9 cellular contexts compared by ENCODE assay signal in the genomic region with DNA sequence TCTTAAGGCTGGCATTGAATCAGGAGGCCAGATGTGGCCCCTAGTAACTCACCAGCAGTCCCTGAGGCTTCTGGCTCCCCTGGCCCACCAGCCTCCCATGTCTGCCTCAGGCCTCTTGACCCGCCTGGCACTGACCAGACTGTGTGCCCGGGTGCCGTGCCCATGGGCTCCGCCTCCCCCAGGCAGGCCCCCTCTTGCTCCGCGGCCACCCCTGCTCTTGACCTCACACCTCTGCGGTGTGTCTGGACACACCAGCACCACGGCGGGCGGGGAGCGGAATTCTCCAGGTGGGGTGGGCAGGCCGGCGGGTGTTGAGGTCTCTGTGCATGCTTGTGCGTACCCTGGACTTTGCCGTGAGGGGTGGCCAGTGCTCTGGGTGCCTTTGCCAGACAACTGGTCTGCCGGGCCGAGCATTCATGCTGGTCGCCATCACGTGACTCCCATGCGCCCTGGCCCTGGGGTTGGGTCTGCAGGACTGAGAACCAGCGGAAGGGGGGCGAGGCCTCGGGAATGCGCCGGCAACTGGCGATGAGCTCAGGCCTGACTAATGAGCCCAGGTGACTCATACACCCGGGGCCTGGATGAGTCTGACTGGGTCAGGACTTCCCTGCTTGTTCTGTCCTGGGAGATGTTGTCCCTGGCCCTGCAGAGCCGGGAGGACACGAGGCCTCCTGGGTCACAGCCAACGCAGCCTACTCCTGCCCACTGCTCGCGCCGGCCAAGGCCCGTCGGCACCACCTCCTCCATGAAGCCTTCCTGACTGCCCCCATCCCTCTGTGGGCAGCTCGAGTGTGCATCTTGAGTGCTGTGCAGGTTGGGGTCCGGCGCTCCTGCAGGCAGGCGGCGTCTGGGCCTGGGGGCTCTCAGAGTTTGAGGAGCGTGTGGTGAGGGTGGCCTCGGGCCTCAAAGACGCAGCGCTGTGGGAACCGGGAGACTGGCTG. TPM values are rescaled to one million over a fixed set of nuclear protein-coding genes. Genes with fewer than 3 reads are reported as not detected.
A peak's percentile ranks its signal among the peaks of the same experiment; 100 is the strongest.
DNase-seq lines count a peak whose midpoint lies in the region; ATAC-seq, FAIRE-seq and TF ChIP-seq lines count a peak whose summit lies in the region.
"Had no signal": no experiment of that assay in that cellular context is flagged by ENCODE, and none has a peak within 500 bp of the region (broad histone marks: within the 10 kb centered on the region; RNA-seq: fewer than 3 reads in every experiment).

No MANE protein-coding gene starts in this region.

- H3K4me2 ChIP-seq in endothelial cell of umbilical vein (ENCODE audit: insufficient read depth, low read length), result no peak overlapping the region
- H3K4me2 ChIP-seq in mesenchymal stem cell (ENCODE audit: low read length, poor library complexity, severe bottlenecking), result peak overlapping the region; percentile 5

- H3K9me3 Mint-ChIP-seq in activated CD4-positive, alpha-beta memory T cell treated with anti-CD3 and anti-CD28 coated beads, Interleukin-2, amount 10 ng/mL, durations not matched to agents 7 days and 5 days, result no peaks in the 10 kb centered on the region

- no peaks in the 10 kb centered on the region for H3K9me3 ChIP-seq in endothelial cell of umbilical vein (replicated peaks; ENCODE audit: control insufficient read depth, insufficient read depth, low read length)
- H3K9me3 ChIP-seq in mesenchymal stem cell (ENCODE audit: control insufficient read depth, low read length), result no peaks in the 10 kb centered on the region

- H3K27ac Mint-ChIP-seq in activated CD4-positive, alpha-beta memory T cell treated with anti-CD3 and anti-CD28 coated beads, Interleukin-2, amount 10 ng/mL, durations not matched to agents 7 days and 5 days, result no peak overlapping the region
- H3K27ac Mint-ChIP-seq: activated naive CD8-positive, alpha-beta T cell had no signal

- peak overlapping the region; percentile 99 for H2BK15ac ChIP-seq in mesenchymal stem cell (ENCODE audit: low read depth, poor library complexity, severe bottlenecking)

- H3K27ac ChIP-seq in endothelial cell of umbilical vein (ENCODE audit: insufficient read depth, low read depth, low read length) (peak overlapping the region; percentile 69), mesenchymal stem cell (ENCODE audit: low read length, poor library complexity, severe bottlenecking) (peak overlapping the region; percentile 70)

- no peaks in the 10 kb centered on the region for H4K20me1 ChIP-seq in endothelial cell of umbilical vein (replicated peaks; ENCODE audit: control insufficient read depth, extremely low read depth, insufficient read depth, low read length)

- BruUV-seq in endothelial cell of umbilical vein (replicated peaks; lab: Mats Ljungman, UMichigan), result no TSS peak

- H3K9ac ChIP-seq in endothelial cell of umbilical vein (replicated peaks; ENCODE audit: extremely low read depth, insufficient read depth, low read length), result peak overlapping the region; percentile 26
- H3K9ac ChIP-seq in mesenchymal stem cell (ENCODE audit: low read length), result peak overlapping the region; percentile 48

- H4K8ac ChIP-seq in mesenchymal stem cell (ENCODE audit: low read length), result peak overlapping the region; percentile 98

- CTCF ChIA-PET in endothelial cell of umbilical vein (lab: Charles Lee), result interaction anchor here (1.0 to 2.1 kb wide), 7 partner anchors 20 to 288 kb away, joined by 3 to 8 read pairs (median 4); no protein-coding TSS in a partner anchor
- CTCF ChIA-PET in activated CD4-positive, alpha-beta memory T cell treated with anti-CD3 and anti-CD28 coated beads, Interleukin-2, amount 10 ng/mL, durations not matched to agents 7 days and 5 days (lab: Charles Lee), result no interaction called here

- peak overlapping the region in 1 of 2 experiments; percentile 90 for H3K14ac ChIP-seq in mesenchymal stem cell (ENCODE audit: low read length in 2 of 2)

- no peak for ATAC-seq in HG03175 (IDR thresholded peaks at IDR 0.05; ENCODE audit: unreplicated experiment)

- no peak for TF ChIP-seq CTCF in endothelial cell of umbilical vein (IDR thresholded peaks at IDR 0.05; ENCODE audit: extremely low read depth in 1 of 2, insufficient read depth in 1 of 2, low read depth in 1 of 2, low read length in 2 of 2)
- TF ChIP-seq CTCF in GM13977 (IDR thresholded peaks at IDR 0.05; ENCODE audit: extremely low read depth, insufficient read depth, missing control alignments), result no peak

- FAIRE-seq in endothelial cell of umbilical vein (lab: Jason Lieb, UNC), result peak; percentile 95

- no peaks in the 10 kb centered on the region for H3K36me3 Mint-ChIP-seq in activated CD4-positive, alpha-beta memory T cell treated with anti-CD3 and anti-CD28 coated beads, Interleukin-2, amount 10 ng/mL, durations not matched to agents 7 days and 5 days (ENCODE audit: low read depth)
- H3K36me3 Mint-ChIP-seq: activated naive CD8-positive, alpha-beta T cell had no signal

- peak; percentile 94 for DNase-seq in ACHN
- peak; percentile 8 for DNase-seq in MV-4-11 (lab: John Stamatoyannopoulos, UW)
- DNase-seq in endothelial cell of umbilical vein (ENCODE audit: low read depth, low spot score), result peak; percentile 81
- peak; percentile 98 for DNase-seq in mesenchymal stem cell
- DNase-seq in activated CD4-positive, alpha-beta memory T cell treated with anti-CD3 and anti-CD28 coated beads, Interleukin-2, amount 10 ng/mL, durations not matched to agents 7 days and 5 days, result no peak
- DNase-seq in T-helper 2 cell, result no peak
- DNase-seq in GM13977 (ENCODE audit: low spot score), result no peak

- no peaks in the 10 kb centered on the region for H3K27me3 ChIP-seq in endothelial cell of umbilical vein (ENCODE audit: control insufficient read depth in 2 of 2, insufficient read depth in 2 of 2, low read length in 2 of 2)
- no peaks in the 10 kb centered on the region for H3K27me3 ChIP-seq in mesenchymal stem cell (ENCODE audit: control insufficient read depth in 1 of 2, insufficient read depth in 1 of 2, low read length in 2 of 2)

- H4K91ac ChIP-seq in mesenchymal stem cell (ENCODE audit: low read length), result peak overlapping the region; percentile 98

- peak overlapping the region; percentile 79 to 88 for H3K4ac ChIP-seq in mesenchymal stem cell (ENCODE audit: low read depth in 1 of 2, low read length in 2 of 2)

- H2BK120ac ChIP-seq in mesenchymal stem cell (ENCODE audit: low read depth, low read length), result peak overlapping the region; percentile 88

- in situ Hi-C loops in ACHN (cut with HindIII; ENCODE audit: low pct_ligation_motif_present, low pct_unique_long_range_greater_than_20kb, low sequenced_read_pairs), result no loop called here
- in situ Hi-C loops in GM13977 (cut with MboI; ENCODE audit: low pct_unique_long_range_greater_than_20kb, low sequenced_read_pairs, unreplicated experiment), result no loop called here

- peak overlapping the region; percentile 99 for H2AK5ac ChIP-seq in mesenchymal stem cell (ENCODE audit: low read length, severe bottlenecking)

- peaks cover 76% of the 10 kb centered on the region for H3K79me2 ChIP-seq in endothelial cell of umbilical vein (ENCODE audit: control insufficient read depth, insufficient read depth, low read length)

- H3K18ac ChIP-seq in mesenchymal stem cell (ENCODE audit: low read depth in 1 of 2, low read length in 2 of 2), result peak overlapping the region; percentile 88 to 97

- dilution Hi-C loops in endothelial cell of umbilical vein (cut with MboI; ENCODE audit: extremely low pct_ligation_motif_present, low sequenced_read_pairs), result no loop called here

- H3K23ac ChIP-seq in mesenchymal stem cell (ENCODE audit: low read length in 2 of 2), result peak overlapping the region in 1 of 2 experiments; percentile 85

- no peak overlapping the region for H3K4me3 ChIP-seq in endothelial cell of umbilical vein (replicated peaks in 1 of 3; ENCODE audit: insufficient read depth in 1 of 3, low read depth in 1 of 3, low read length in 3 of 3)
- no peak overlapping the region for H3K4me3 ChIP-seq in mesenchymal stem cell (ENCODE audit: insufficient read depth in 1 of 2, low read depth in 1 of 2, low read length in 2 of 2)

- POLR2A ChIA-PET in endothelial cell of umbilical vein (lab: Charles Lee), result no interaction called here
- POLR2A ChIA-PET in activated CD4-positive, alpha-beta memory T cell treated with anti-CD3 and anti-CD28 coated beads, Interleukin-2, amount 10 ng/mL, durations not matched to agents 7 days and 5 days (lab: Charles Lee), result no interaction called here

- H3K4me1 ChIP-seq in endothelial cell of umbilical vein (ENCODE audit: control insufficient read depth, extremely low read depth, insufficient read depth, low read length) (peaks cover 20% of the 10 kb centered on the region), mesenchymal stem cell (ENCODE audit: control insufficient read depth, insufficient read depth, low read depth, low read length) (peaks cover 87% of the 10 kb centered on the region)

- peak overlapping the region; percentile 84 for H2BK5ac ChIP-seq in mesenchymal stem cell (ENCODE audit: low read depth, low read length, poor library complexity, severe bottlenecking)

- H2BK12ac ChIP-seq in mesenchymal stem cell (ENCODE audit: low read length in 2 of 2), result peak overlapping the region; percentile 79 to 97

- H3K79me1 ChIP-seq in mesenchymal stem cell (replicated peaks; ENCODE audit: low read length, poor library complexity, severe bottlenecking), result peaks cover 3% of the 10 kb centered on the region

- no peaks in the 10 kb centered on the region for H3K27me3 Mint-ChIP-seq in activated CD4-positive, alpha-beta memory T cell treated with anti-CD3 and anti-CD28 coated beads, Interleukin-2, amount 10 ng/mL, durations not matched to agents 7 days and 5 days
- H3K27me3 Mint-ChIP-seq: activated naive CD8-positive, alpha-beta T cell had no signal

- H3K9me1 ChIP-seq in endothelial cell of umbilical vein (replicated peaks; ENCODE audit: control insufficient read depth, extremely low read depth, insufficient read depth, low read length), result no peaks in the 10 kb centered on the region

- intact Hi-C loops in endothelial cell of umbilical vein (cut with micrococcal nuclease), result loop anchor here (1.0 kb wide), 1 partner anchor 60 kb away; no protein-coding TSS in a partner anchor

- H2AFZ ChIP-seq in endothelial cell of umbilical vein (ENCODE audit: low read depth, low read length) (no peak overlapping the region), mesenchymal stem cell (ENCODE audit: low read depth, low read length) (no peak overlapping the region)

- H3K4me3 Mint-ChIP-seq in activated CD4-positive, alpha-beta memory T cell treated with anti-CD3 and anti-CD28 coated beads, Interleukin-2, amount 10 ng/mL, durations not matched to agents 7 days and 5 days, result no peak overlapping the region
- H3K4me3 Mint-ChIP-seq: activated naive CD8-positive, alpha-beta T cell had no signal

- TF ChIP-seq POLR2A in endothelial cell of umbilical vein (IDR thresholded peaks at IDR 0.05; ENCODE audit: low read depth, low read length), result no peak

- H3K4me1 Mint-ChIP-seq in activated CD4-positive, alpha-beta memory T cell treated with anti-CD3 and anti-CD28 coated beads, Interleukin-2, amount 10 ng/mL, durations not matched to agents 7 days and 5 days, result no peaks in the 10 kb centered on the region

- no peaks in the 10 kb centered on the region for H3K36me3 ChIP-seq in endothelial cell of umbilical vein (ENCODE audit: control insufficient read depth in 2 of 2, extremely low read depth in 1 of 2, insufficient read depth in 2 of 2, low read length in 2 of 2)
- peaks cover 0 to 44% of the 10 kb centered on the region in 2 experiments for H3K36me3 ChIP-seq in mesenchymal stem cell (ENCODE audit: control insufficient read depth in 1 of 2, insufficient read depth in 2 of 2, low read depth in 1 of 2, low read length in 2 of 2)

- 44% methylated on average over 41 of the region's 45 CpGs for WGBS in mesenchymal stem cell

RNA-seq across cellular contexts. Expression of gene COL18A1, which starts 22.6 kb away (rescaled TPM):
- 252 and 274 TPM in 2 replicates for total RNA-seq in endothelial cell of umbilical vein
- 198 and 296 TPM in 2 replicates for polyA plus RNA-seq in endothelial cell of umbilical vein
- polyA plus RNA-seq in endothelial cell of umbilical vein (2011; cell fraction: cytosol; rRNA removed), result 141 and 210 TPM in 2 replicates
- polyA plus RNA-seq in endothelial cell of umbilical vein (2011; cell fraction: nucleus; rRNA removed), result 261 and 289 TPM in 2 replicates
- polyA plus RNA-seq in endothelial cell of umbilical vein (2012), result 99.3 and 197 TPM in 2 replicates
- 51.4 and 59.0 TPM in 2 replicates for polyA minus RNA-seq in endothelial cell of umbilical vein
- polyA minus RNA-seq in endothelial cell of umbilical vein (2011; cell fraction: cytosol; rRNA and poly(A)+ RNA removed), result not detected
- 37.0 and 65.1 TPM in 2 replicates for polyA minus RNA-seq in endothelial cell of umbilical vein (2011; cell fraction: nucleus; rRNA and poly(A)+ RNA removed)
- polyA plus RNA-seq in mesenchymal stem cell (2013, experiment 1 of 2), result 330 TPM
- 322 TPM for polyA plus RNA-seq in mesenchymal stem cell (2013, experiment 2 of 2)
- 1 to 10 TPM; 2.2 to 3.9 TPM for total RNA-seq in activated CD4-positive, alpha-beta memory T cell treated with anti-CD3 and anti-CD28 coated beads, Interleukin-2, amount 10 ng/mL, durations not matched to agents 7 days and 5 days

Comparison
In these comparisons a context has a peak if more than half of its experiments do, and no peak if none do; other contexts are left out.
1. DNase-seq: peak in ACHN (single experiment), MV-4-11 (single experiment), endothelial cell of umbilical vein (single experiment) and mesenchymal stem cell (single experiment); none in activated CD4-positive, alpha-beta memory T cell treated with anti-CD3 and anti-CD28 coated beads, Interleukin-2, amount 10 ng/mL, durations not matched to agents 7 days and 5 days (single experiment), T-helper 2 cell (0 of 5) and GM13977 (single experiment).
2. RNA of gene COL18A1, which starts 22.6 kb away (total RNA-seq): 252 to 274 TPM in endothelial cell of umbilical vein; 2.2 to 3.9 TPM in activated CD4-positive, alpha-beta memory T cell treated with anti-CD3 and anti-CD28 coated beads, Interleukin-2, amount 10 ng/mL, durations not matched to agents 7 days and 5 days; every median in the first group is over 10 times any median in the second.